Comparison of ENCODE assay signal across 19 cellular contexts in genomic region chr14:24913746-24914145, GRCh38.
DNase-seq lines count a peak whose midpoint lies in the region; ATAC-seq and TF ChIP-seq lines count a peak whose summit lies in the region.
"Had no signal": no experiment of that assay in that cellular context is flagged by ENCODE, and none has a peak within 500 bp of the region (broad histone marks: within the 10 kb centered on the region; RNA-seq: fewer than 3 reads in every experiment).

No MANE protein-coding gene starts in this region.

- H3K9me3 ChIP-seq in smooth muscle cell (replicated peaks; ENCODE audit: low read depth) (no peaks in the 10 kb centered on the region), trophoblast cell (ENCODE audit: insufficient read depth, low read depth, low read length) (no peaks in the 10 kb centered on the region)
- H3K9me3 ChIP-seq: A549, Caco-2 had no signal

- no peak overlapping the region for H2AK5ac ChIP-seq in trophoblast cell (ENCODE audit: low read length)

- no peak overlapping the region for H4K12ac ChIP-seq in trophoblast cell (ENCODE audit: low read depth, low read length)

- H2BK12ac ChIP-seq in trophoblast cell (ENCODE audit: low read length), result no peak overlapping the region

- ATAC-seq in left lobe of liver, result no peak
- ATAC-seq: A549, GM23338, HCT116 had no signal

- H3F3A ChIP-seq in smooth muscle cell (ENCODE audit: low read depth), result peaks cover 18% of the 10 kb centered on the region

- H3K9ac ChIP-seq in smooth muscle cell (ENCODE audit: low read depth) (no peak overlapping the region), trophoblast cell (ENCODE audit: low read length) (no peak overlapping the region)

- H2AFZ ChIP-seq in smooth muscle cell (ENCODE audit: low read depth), result no peak overlapping the region
- H2AFZ ChIP-seq in trophoblast cell (ENCODE audit: insufficient read depth, low read length, poor library complexity), result no peak overlapping the region
- H2AFZ ChIP-seq: GM23338 had no signal

- no peak for TF ChIP-seq CTCF in smooth muscle cell (IDR thresholded peaks at IDR 0.05; ENCODE audit: borderline replicate concordance, insufficient read depth, poor library complexity, severe bottlenecking)

- peak; percentile 3 for DNase-seq in NCI-H2227 (lab: John Stamatoyannopoulos, UW; ENCODE audit: unreplicated experiment)
- no peak for DNase-seq in NCI-H2227 treated with DMSO at 0.1 percent for 48 hours (lab: John Stamatoyannopoulos, UW)
- peak; percentile 12 for DNase-seq in amniotic epithelial cell (ENCODE audit: low read depth)
- peak; percentile 35 for DNase-seq in myocyte (ENCODE audit: low read depth)
- no peak for DNase-seq in smooth muscle cell (lab: John Stamatoyannopoulos, UW; ENCODE audit: unreplicated experiment)
- no peak for DNase-seq in trophoblast cell
- DNase-seq in left lobe of liver (ENCODE audit: low spot score), result no peak
- no peak for DNase-seq in NCI-H187 (lab: John Stamatoyannopoulos, UW)
- DNase-seq: 8988T; ACHN; C1 segment of cervical spinal cord; Caco-2; CD4-positive, alpha-beta memory T cell; DMS79; GF-D8; H9 had no signal

- no peak overlapping the region for H4K8ac ChIP-seq in trophoblast cell (ENCODE audit: low read depth, low read length)

- H3K79me1 ChIP-seq in trophoblast cell (ENCODE audit: low read length), result no peaks in the 10 kb centered on the region

- no peak overlapping the region for H2BK120ac ChIP-seq in trophoblast cell (ENCODE audit: insufficient read depth, low read length, poor library complexity)

- no peaks in the 10 kb centered on the region for H3K27me3 ChIP-seq in smooth muscle cell (ENCODE audit: low read depth)
- H3K27me3 ChIP-seq in trophoblast cell (ENCODE audit: insufficient read depth, low read length), result no peaks in the 10 kb centered on the region

- H3K4me1 ChIP-seq in smooth muscle cell (ENCODE audit: low read depth), result peaks cover 13% of the 10 kb centered on the region
- H3K4me1 ChIP-seq in trophoblast cell (ENCODE audit: control insufficient read depth in 1 of 2, insufficient read depth in 2 of 2, low read length in 2 of 2), result no peaks in the 10 kb centered on the region

- peaks cover 78% of the 10 kb centered on the region for H4K20me1 ChIP-seq in smooth muscle cell (ENCODE audit: low read depth)

- no peak overlapping the region for H3K23ac ChIP-seq in trophoblast cell (ENCODE audit: low read length)

- no peak overlapping the region for H2BK5ac ChIP-seq in trophoblast cell (ENCODE audit: low read depth, low read length, poor library complexity)

- H3K27ac ChIP-seq in smooth muscle cell (ENCODE audit: low read depth), result peak overlapping the region; percentile 46
- H3K27ac ChIP-seq in trophoblast cell (ENCODE audit: low read depth, low read length), result no peak overlapping the region
- H3K27ac ChIP-seq: A549 had no signal

- no peak overlapping the region for H3K4ac ChIP-seq in trophoblast cell (ENCODE audit: low read depth, low read length)

- H3K14ac ChIP-seq in trophoblast cell (ENCODE audit: low read length), result no peak overlapping the region

- H3K79me2 ChIP-seq in smooth muscle cell (ENCODE audit: low read depth), result peaks cover 68% of the 10 kb centered on the region
- H3K79me2 ChIP-seq in trophoblast cell (ENCODE audit: control insufficient read depth, insufficient read depth, low read length, poor library complexity), result no peaks in the 10 kb centered on the region

- H4K91ac ChIP-seq in trophoblast cell (ENCODE audit: low read depth, low read length), result no peak overlapping the region

- H3K4me2 ChIP-seq in smooth muscle cell, result peak overlapping the region; percentile 60
- H3K4me2 ChIP-seq in trophoblast cell (ENCODE audit: low read length), result no peak overlapping the region
- H3K4me2 ChIP-seq: A549, GM23338 had no signal

- H3K4me3 ChIP-seq in smooth muscle cell (no peak overlapping the region), trophoblast cell (ENCODE audit: low read depth, low read length) (no peak overlapping the region)
- H3K4me3 ChIP-seq: A549, GM23338 had no signal

- no peaks in the 10 kb centered on the region for H3K36me3 ChIP-seq in smooth muscle cell (ENCODE audit: low read depth)
- no peaks in the 10 kb centered on the region for H3K36me3 ChIP-seq in trophoblast cell (ENCODE audit: control insufficient read depth in 1 of 2, insufficient read depth in 2 of 2, low read length in 2 of 2)

- H3K18ac ChIP-seq in trophoblast cell (ENCODE audit: low read length), result no peak overlapping the region

- WGBS in smooth muscle cell (ENCODE audit: low lambda C conversion rate), result 10% methylated on average over 1 of the region's 1 CpG
- no CpG with 5 or more reads among the region's 1 CpG for WGBS in trophoblast cell (ENCODE audit: extremely low coverage, insufficient coverage, insufficient read length)

Comparison
In these comparisons a context has a peak if more than half of its experiments do, and no peak if none do; other contexts are left out.
1. DNase-seq: peak in NCI-H2227 (single experiment), amniotic epithelial cell (single experiment) and myocyte (single experiment); none in NCI-H2227 treated with DMSO at 0.1 percent for 48 hours (single experiment), smooth muscle cell (single experiment), trophoblast cell (0 of 2), left lobe of liver (single experiment) and NCI-H187 (0 of 2).